In the genomic region with DNA sequence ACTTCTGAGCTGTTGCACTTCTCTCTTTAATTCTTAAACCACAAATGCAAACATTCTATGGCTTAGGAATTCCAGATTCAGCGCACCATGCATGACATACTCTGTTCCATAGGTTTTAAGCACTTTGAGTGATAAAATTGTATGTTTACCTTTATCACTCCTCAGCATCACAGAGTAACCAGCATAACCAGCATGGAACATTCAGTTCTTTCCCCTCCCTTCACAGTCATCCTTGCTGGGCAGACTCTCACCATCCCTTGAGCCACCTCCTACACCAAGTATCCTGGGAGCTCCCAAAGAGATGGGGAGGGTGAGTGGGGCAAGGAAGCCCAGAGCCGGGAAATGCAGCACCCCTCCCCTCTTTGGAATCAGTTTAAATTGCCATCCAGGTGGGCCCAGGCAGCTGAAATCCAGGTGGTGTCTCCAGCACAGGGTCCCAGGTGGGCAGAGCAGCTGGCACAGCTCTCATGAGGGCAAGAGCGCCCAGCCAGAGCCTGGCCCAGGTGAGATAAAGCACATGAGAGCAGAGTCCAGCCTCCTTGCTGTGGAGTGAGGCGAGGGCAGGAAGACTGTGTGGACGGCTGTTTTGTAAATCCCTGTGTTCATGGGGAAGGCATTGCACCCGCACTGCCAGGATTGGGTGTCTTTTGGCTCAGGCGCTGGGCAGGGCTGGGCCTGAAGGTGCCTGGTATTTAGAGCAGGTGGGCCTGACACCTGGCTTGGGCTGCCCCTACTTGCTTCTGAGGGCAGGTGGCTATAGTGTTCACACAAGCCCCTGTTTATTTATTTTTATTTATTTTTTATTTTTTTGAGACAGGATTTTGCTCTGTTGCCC, we compare ENCODE assay signal across 27 cellular contexts. TPM values are rescaled to one million over a fixed set of nuclear protein-coding genes. Genes with fewer than 3 reads are reported as not detected.
DNase-seq lines count a peak whose midpoint lies in the region; ATAC-seq and TF ChIP-seq lines count a peak whose summit lies in the region.
"Had no signal": no experiment of that assay in that cellular context is flagged by ENCODE, and none has a peak within 500 bp of the region (broad histone marks: within the 10 kb centered on the region; RNA-seq: fewer than 3 reads in every experiment).

No MANE protein-coding gene starts in this region.

- H3K36me3 Mint-ChIP-seq in activated CD4-positive, alpha-beta T cell treated with anti-CD3 and anti-CD28 coated beads, Interleukin-2, amount 10 ng/mL, durations not matched to agents 7 days and 5 days (ENCODE audit: low read depth), result no peaks in the 10 kb centered on the region
- H3K36me3 Mint-ChIP-seq: activated naive CD4-positive, alpha-beta T cell treated with anti-CD3 and anti-CD28 coated beads, Interleukin-2, amount 50 U/mL, for 72 hours; IgD-negative memory B cell had no signal

- ATAC-seq in mucosa of descending colon, result peak; percentile 48
- ATAC-seq in upper lobe of right lung, result peak; percentile 70
- no peak for ATAC-seq in HG02642 (IDR thresholded peaks at IDR 0.05; ENCODE audit: poor library complexity, unreplicated experiment)
- ATAC-seq: activated naive CD4-positive, alpha-beta T cell treated with anti-CD3 and anti-CD28 coated beads, Interleukin-2, amount 50 U/mL, for 72 hours; activated T-helper 17 cell treated with anti-CD3 and anti-CD28 coated beads, Interleukin-2, amount 50 U/mL, for 72 hours had no signal

- H3K4me1 Mint-ChIP-seq in activated CD4-positive, alpha-beta T cell treated with anti-CD3 and anti-CD28 coated beads, Interleukin-2, amount 10 ng/mL, durations not matched to agents 7 days and 5 days, result no peaks in the 10 kb centered on the region
- H3K4me1 Mint-ChIP-seq: activated CD4-positive, alpha-beta T cell treated with anti-CD3 and anti-CD28 coated beads, Interleukin-2, amount 10 ng/mL, durations not matched to agents 24 days and 14 days; activated T-helper 17 cell treated with anti-CD3 and anti-CD28 coated beads, Interleukin-2, amount 50 U/mL, for 72 hours; IgD-negative memory B cell had no signal

- intact Hi-C loops in mucosa of descending colon (cut with DNase I, micrococcal nuclease) (no loop called here), upper lobe of right lung (cut with DNase I) (no loop called here)

- no peaks in the 10 kb centered on the region for H3K9me3 ChIP-seq in mucosa of descending colon
- H3K9me3 ChIP-seq in upper lobe of right lung, result no peaks in the 10 kb centered on the region
- H3K9me3 ChIP-seq: MG63, SJCRH30, stomach, transverse colon had no signal

- H3K4me1 ChIP-seq in mucosa of descending colon (ENCODE audit: low read depth) (no peaks in the 10 kb centered on the region), upper lobe of right lung (peaks cover 5% of the 10 kb centered on the region)

- peaks cover 38% of the 10 kb centered on the region for H3K27me3 Mint-ChIP-seq in activated CD4-positive, alpha-beta T cell treated with anti-CD3 and anti-CD28 coated beads, Interleukin-2, amount 10 ng/mL, durations not matched to agents 7 days and 5 days

- no peaks in the 10 kb centered on the region for H3K9me3 Mint-ChIP-seq in activated CD4-positive, alpha-beta T cell treated with anti-CD3 and anti-CD28 coated beads, Interleukin-2, amount 10 ng/mL, durations not matched to agents 7 days and 5 days
- H3K9me3 Mint-ChIP-seq: activated CD4-positive, alpha-beta T cell treated with anti-CD3 and anti-CD28 coated beads, Interleukin-2, amount 10 ng/mL, durations not matched to agents 24 days and 14 days; activated naive CD4-positive, alpha-beta T cell treated with anti-CD3 and anti-CD28 coated beads, Interleukin-2, amount 50 U/mL, for 72 hours; activated T-helper 17 cell treated with anti-CD3 and anti-CD28 coated beads, Interleukin-2, amount 50 U/mL, for 72 hours had no signal

- H3K4me3 ChIP-seq in mucosa of descending colon (no peak overlapping the region), upper lobe of right lung (no peak overlapping the region)
- H3K4me3 ChIP-seq: lung, MG63, SJCRH30, stomach, transverse colon had no signal

- POLR2A ChIA-PET in activated CD4-positive, alpha-beta T cell treated with anti-CD3 and anti-CD28 coated beads, Interleukin-2, amount 10 ng/mL, durations not matched to agents 7 days and 5 days (lab: Charles Lee), result no interaction called here

- no peaks in the 10 kb centered on the region for H3K36me3 ChIP-seq in mucosa of descending colon (ENCODE audit: low read depth)
- no peaks in the 10 kb centered on the region for H3K36me3 ChIP-seq in upper lobe of right lung
- H3K36me3 ChIP-seq: SJCRH30, stomach, transverse colon had no signal

- H3K4me3 Mint-ChIP-seq in activated CD4-positive, alpha-beta T cell treated with anti-CD3 and anti-CD28 coated beads, Interleukin-2, amount 10 ng/mL, durations not matched to agents 7 days and 5 days, result no peak overlapping the region
- H3K4me3 Mint-ChIP-seq: activated CD4-positive, alpha-beta T cell treated with anti-CD3 and anti-CD28 coated beads, Interleukin-2, amount 10 ng/mL, durations not matched to agents 24 days and 14 days; activated T-helper 17 cell treated with anti-CD3 and anti-CD28 coated beads, Interleukin-2, amount 50 U/mL, for 72 hours; IgD-negative memory B cell had no signal

- no peaks in the 10 kb centered on the region for H3K27me3 ChIP-seq in upper lobe of right lung
- H3K27me3 ChIP-seq: MG63, SJCRH30, stomach, transverse colon had no signal

- H3K27ac ChIP-seq in upper lobe of right lung, result no peak overlapping the region
- H3K27ac ChIP-seq: epithelial cell of prostate, SJCRH30, stomach, transverse colon had no signal

- peak overlapping the region; percentile 9 for H3K27ac Mint-ChIP-seq in activated CD4-positive, alpha-beta T cell treated with anti-CD3 and anti-CD28 coated beads, Interleukin-2, amount 10 ng/mL, durations not matched to agents 7 days and 5 days
- H3K27ac Mint-ChIP-seq: activated CD4-positive, alpha-beta T cell treated with anti-CD3 and anti-CD28 coated beads, Interleukin-2, amount 10 ng/mL, durations not matched to agents 24 days and 14 days; activated naive CD4-positive, alpha-beta T cell treated with anti-CD3 and anti-CD28 coated beads, Interleukin-2, amount 50 U/mL, for 72 hours; activated T-helper 17 cell treated with anti-CD3 and anti-CD28 coated beads, Interleukin-2, amount 50 U/mL, for 72 hours; IgD-negative memory B cell had no signal

- TF ChIP-seq CTCF in mucosa of descending colon (IDR thresholded peaks at IDR 0.05), result no peak
- TF ChIP-seq CTCF in upper lobe of right lung (IDR thresholded peaks at IDR 0.05), result no peak

- no peak for DNase-seq in activated CD4-positive, alpha-beta T cell treated with anti-CD3 and anti-CD28 coated beads, Interleukin-2, amount 10 ng/mL, durations not matched to agents 7 days and 5 days
- no peak for DNase-seq in activated CD4-positive, alpha-beta T cell treated with anti-CD3 and anti-CD28 coated beads, Interleukin-2, amount 50 U/mL, for 48 hours
- DNase-seq in amniotic epithelial cell (ENCODE audit: low read depth) (peak; percentile 82), mucosa of descending colon (no peak), upper lobe of right lung (no peak), H4 (ENCODE audit: low spot score) (no peak)
- DNase-seq in stimulated activated CD4-positive, alpha-beta T cell treated with anti-CD3 and anti-CD28 coated beads, Interleukin-15, amount 100 ng/mL, for 24 hours, result no peak
- DNase-seq: activated CD4-positive, alpha-beta T cell treated with anti-CD3 and anti-CD28 coated beads, Interleukin-2, amount 10 ng/mL, durations not matched to agents 24 days and 14 days; cerebellar nuclear complex; foreskin melanocyte; GOT3; hippocampal formation; NCI-H1436 treated with DMSO at 0.1 percent for 48 hours; NCI-H748 treated with DMSO at 0.1 percent for 48 hours; OCI-M1; SJCRH30; stimulated activated CD4-positive, alpha-beta T cell treated with anti-CD3 and anti-CD28 coated beads, Interleukin-12 subunit alpha, Interleukin-12 subunit beta, amount 100 ng/mL, for 4 hours; stomach; transverse colon had no signal

- CTCF ChIA-PET in activated CD4-positive, alpha-beta T cell treated with anti-CD3 and anti-CD28 coated beads, Interleukin-2, amount 10 ng/mL, durations not matched to agents 7 days and 5 days (lab: Charles Lee), result interaction anchor here (1.1 kb wide), 1 partner anchor 12 kb away, joined by 3 read pairs; no protein-coding TSS in a partner anchor

RNA-seq across cellular contexts. Expression of a gene that starts 36.8 kb away (rescaled TPM):
- total RNA-seq in activated CD4-positive, alpha-beta T cell treated with anti-CD3 and anti-CD28 coated beads, Interleukin-2, amount 10 ng/mL, durations not matched to agents 7 days and 5 days, result under 1 TPM; 0.20 to 0.54 TPM
- 10 to 100 TPM; 29.0 to 62.0 (median 49.0) TPM for total RNA-seq in mucosa of descending colon
- 139 TPM for total RNA-seq in upper lobe of right lung
- total RNA-seq in H4 (2014; rRNA removed; shearing (Covaris generic)), result 1.6 and 2.8 TPM in 2 replicates
- total RNA-seq: activated CD4-positive, alpha-beta T cell treated with anti-CD3 and anti-CD28 coated beads, Interleukin-2, amount 10 ng/mL, durations not matched to agents 24 days and 14 days; T-helper 1 cell treated with Interleukin-12 subunit alpha and Interleukin-12 subunit beta and Interleukin-4 antibody, amounts not matched to agents 30 ng/mL and 1 ng/mL, for 36 hours had no signal
